In the genomic region with DNA sequence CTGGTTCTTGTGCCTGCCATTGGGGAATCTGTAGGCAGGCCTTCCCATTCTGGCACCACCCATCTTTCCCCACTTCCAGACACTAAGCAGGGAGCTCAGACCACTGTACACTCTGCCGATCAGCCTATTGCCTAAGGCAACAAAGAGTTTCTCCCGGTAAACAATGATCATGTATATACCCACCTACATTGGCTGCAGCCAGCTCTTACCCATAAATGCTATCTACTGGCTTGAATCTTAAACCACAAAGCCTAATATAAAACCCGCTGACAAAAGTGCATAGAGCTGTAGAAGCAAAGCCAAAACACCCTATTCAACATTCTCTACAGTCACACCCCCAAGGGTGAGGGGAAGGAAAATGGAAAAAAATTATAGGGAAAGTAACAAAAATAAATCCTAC, we compare ENCODE assay signal across 28 cellular contexts.
"Had no signal": no experiment of that assay in that cellular context is flagged by ENCODE, and none has a peak within 500 bp of the region (broad histone marks: within the 10 kb centered on the region; RNA-seq: fewer than 3 reads in every experiment).

No MANE protein-coding gene starts in this region.

- H3K4me3 Mint-ChIP-seq: activated CD4-positive, alpha-beta T cell treated with anti-CD3 and anti-CD28 coated beads, Interleukin-2, amount 10 ng/mL, durations not matched to agents 7 days and 5 days; activated CD8-positive, alpha-beta memory T cell treated with anti-CD3 and anti-CD28 coated beads, Interleukin-2, amount 10 ng/mL, durations not matched to agents 7 days and 5 days; activated CD8-positive, alpha-beta T cell treated with anti-CD3 and anti-CD28 coated beads, Interleukin-2, amount 10 ng/mL, durations not matched to agents 7 days and 5 days; activated naive CD4-positive, alpha-beta T cell treated with anti-CD3 and anti-CD28 coated beads, Interleukin-2, amount 10 ng/mL, durations not matched to agents 7 days and 5 days; activated naive CD8-positive, alpha-beta T cell treated with anti-CD3 and anti-CD28 coated beads, Interleukin-2, amount 10 ng/mL, durations not matched to agents 7 days and 5 days; brain; endodermal cell; memory B cell; stimulated activated naive B cell treated with anti-CD40 and anti-IgM and Interleukin-4, amounts not matched to agents 10 μg/mL and 1 μg/mL and 100 μg/mL, for 72 hours; T-helper 1 cell treated with Interleukin-12 subunit alpha and Interleukin-12 subunit beta and Interleukin-4 antibody, amounts not matched to agents 30 μg/mL and 1 μg/mL, for 36 hours had no signal

- H3K4me3 ChIP-seq: ascending aorta, cardiac muscle cell, heart left ventricle, right atrium auricular region, smooth muscle cell, suprapubic skin, tibial artery, upper lobe of right lung had no signal

- H3K4me1 ChIP-seq: ascending aorta, right atrium auricular region, suprapubic skin, tibial artery, upper lobe of right lung had no signal

- H3K27me3 Mint-ChIP-seq: activated naive CD8-positive, alpha-beta T cell treated with anti-CD3 and anti-CD28 coated beads, Interleukin-2, amount 10 ng/mL, durations not matched to agents 7 days and 5 days; brain; naive thymus-derived CD8-positive, alpha-beta T cell had no signal

- H3K4me1 Mint-ChIP-seq: brain; endodermal cell; memory B cell; stimulated activated naive B cell treated with anti-CD40 and anti-IgM and Interleukin-4, amounts not matched to agents 10 μg/mL and 1 μg/mL and 100 μg/mL, for 72 hours had no signal

- DNase-seq: activated CD4-positive, alpha-beta T cell treated with anti-CD3 and anti-CD28 coated beads, Interleukin-2, amount 10 ng/mL, durations not matched to agents 7 days and 5 days; activated CD4-positive, CD25-positive, alpha-beta regulatory T cell treated with anti-CD3 and anti-CD28 coated beads, Interleukin-2, amount 50 U/mL, for 72 hours; activated CD8-positive, alpha-beta memory T cell treated with anti-CD3 and anti-CD28 coated beads, Interleukin-2, amount 10 ng/mL, durations not matched to agents 7 days and 5 days; activated CD8-positive, alpha-beta T cell treated with anti-CD3 and anti-CD28 coated beads, Interleukin-2, amount 10 ng/mL, durations not matched to agents 7 days and 5 days; activated effector memory CD4-positive, alpha-beta T cell treated with anti-CD3 and anti-CD28 coated beads, Interleukin-2, amount 50 U/mL, for 16 hours; activated naive CD4-positive, alpha-beta T cell treated with anti-CD3 and anti-CD28 coated beads, Interleukin-2, amount 10 ng/mL, durations not matched to agents 7 days and 5 days; activated naive CD8-positive, alpha-beta T cell treated with anti-CD3 and anti-CD28 coated beads, Interleukin-2, amount 10 ng/mL, durations not matched to agents 7 days and 5 days; cortex of kidney; endodermal cell; foreskin fibroblast; heart left ventricle; hypothalamus; midbrain; naive thymus-derived CD8-positive, alpha-beta T cell; stimulated activated CD4-positive, alpha-beta T cell treated with anti-CD3 and anti-CD28 coated beads, Interleukin-1b, Interleukin-23, amount 100 ng/mL, for 48 hours; stimulated activated naive B cell treated with anti-CD40 and anti-IgM and Interleukin-4, amounts not matched to agents 10 μg/mL and 1 μg/mL and 100 μg/mL, for 72 hours; T1000; tibial artery; upper lobe of right lung had no signal

- H3K27me3 ChIP-seq: ascending aorta, cardiac muscle cell, heart left ventricle, right atrium auricular region, suprapubic skin, tibial artery, upper lobe of right lung had no signal

- H3K27ac Mint-ChIP-seq: activated CD4-positive, alpha-beta T cell treated with anti-CD3 and anti-CD28 coated beads, Interleukin-2, amount 10 ng/mL, durations not matched to agents 7 days and 5 days; activated CD8-positive, alpha-beta memory T cell treated with anti-CD3 and anti-CD28 coated beads, Interleukin-2, amount 10 ng/mL, durations not matched to agents 7 days and 5 days; activated CD8-positive, alpha-beta T cell treated with anti-CD3 and anti-CD28 coated beads, Interleukin-2, amount 10 ng/mL, durations not matched to agents 7 days and 5 days; activated naive CD8-positive, alpha-beta T cell treated with anti-CD3 and anti-CD28 coated beads, Interleukin-2, amount 10 ng/mL, durations not matched to agents 7 days and 5 days; brain; endodermal cell; memory B cell; stimulated activated naive B cell treated with anti-CD40 and anti-IgM and Interleukin-4, amounts not matched to agents 10 μg/mL and 1 μg/mL and 100 μg/mL, for 72 hours; T-helper 1 cell treated with Interleukin-12 subunit alpha and Interleukin-12 subunit beta and Interleukin-4 antibody, amounts not matched to agents 30 μg/mL and 1 μg/mL, for 36 hours had no signal

- H3K36me3 Mint-ChIP-seq: brain; naive thymus-derived CD8-positive, alpha-beta T cell had no signal

- H3K27ac ChIP-seq: ascending aorta, cardiac muscle cell, heart left ventricle, right atrium auricular region, suprapubic skin, tibial artery, upper lobe of right lung had no signal

- H3K4me2 ChIP-seq: smooth muscle cell had no signal

- H3K36me3 ChIP-seq: ascending aorta, cardiac muscle cell, heart left ventricle, right atrium auricular region, suprapubic skin, tibial artery, upper lobe of right lung had no signal

- ATAC-seq: activated CD8-positive, alpha-beta memory T cell treated with anti-CD3 and anti-CD28 coated beads, Interleukin-2, amount 10 ng/mL, durations not matched to agents 7 days and 5 days; activated CD8-positive, alpha-beta T cell treated with anti-CD3 and anti-CD28 coated beads, Interleukin-2, amount 10 ng/mL, durations not matched to agents 7 days and 5 days; esophagus mucosa; heart left ventricle; naive thymus-derived CD8-positive, alpha-beta T cell; stimulated activated naive B cell treated with anti-CD40 and anti-IgM and Interleukin-4, amounts not matched to agents 10 μg/mL and 1 μg/mL and 100 μg/mL, for 72 hours; upper lobe of right lung had no signal
